In genomic region chr4:123352240-123352945, GRCh38 we compare ENCODE assay signal across 12 cellular contexts. TPM values are rescaled to one million over a fixed set of nuclear protein-coding genes. Genes with fewer than 3 reads are reported as not detected.
DNase-seq lines count a peak whose midpoint lies in the region; TF ChIP-seq lines count a peak whose summit lies in the region.
"Had no signal": no experiment of that assay in that cellular context is flagged by ENCODE, and none has a peak within 500 bp of the region (broad histone marks: within the 10 kb centered on the region; RNA-seq: fewer than 3 reads in every experiment).

No MANE protein-coding gene starts in this region.

- in situ Hi-C loops in GM13977 (cut with MboI; ENCODE audit: low pct_unique_long_range_greater_than_20kb, low sequenced_read_pairs, unreplicated experiment), result no loop called here

- DNase-seq in GM04504 (ENCODE audit: low read depth) (peak; percentile 44), RPMI7951 (ENCODE audit: low read depth) (peak; percentile 44), fibroblast of pulmonary artery (ENCODE audit: low read depth) (peak; percentile 64), renal cortical epithelial cell (ENCODE audit: low read depth) (peak; percentile 89), Peyer's patch (no peak), NCI-H1092 (lab: John Stamatoyannopoulos, UW) (no peak), GM13977 (ENCODE audit: low spot score) (no peak), OCI-M1 (lab: John Stamatoyannopoulos, UW) (no peak)
- DNase-seq: GOT3, spleen had no signal

- H3K9me3 ChIP-seq in Peyer's patch, result no peaks in the 10 kb centered on the region
- H3K9me3 ChIP-seq: SJSA1, spleen, tibial nerve had no signal

- no peak for TF ChIP-seq POLR2A in Peyer's patch (IDR thresholded peaks at IDR 0.05)

- H3K27ac ChIP-seq in Peyer's patch, result no peak overlapping the region
- H3K27ac ChIP-seq: SJSA1, spleen had no signal

- no peaks in the 10 kb centered on the region for H3K4me1 ChIP-seq in Peyer's patch

- no peak overlapping the region for H3K4me3 ChIP-seq in fibroblast of pulmonary artery (replicated peaks; ENCODE audit: low read depth, low read length)
- H3K4me3 ChIP-seq in Peyer's patch, result no peak overlapping the region
- H3K4me3 ChIP-seq: SJSA1, spleen had no signal

- TF ChIP-seq CTCF in fibroblast of pulmonary artery (IDR thresholded peaks at IDR 0.05; ENCODE audit: low read length, missing control alignments) (no peak), Peyer's patch (IDR thresholded peaks at IDR 0.05) (no peak), GM13977 (IDR thresholded peaks at IDR 0.05; ENCODE audit: extremely low read depth, insufficient read depth, missing control alignments) (no peak)

- no peaks in the 10 kb centered on the region for H3K36me3 ChIP-seq in Peyer's patch
- H3K36me3 ChIP-seq: SJSA1, spleen, tibial nerve had no signal

- no peaks in the 10 kb centered on the region for H3K27me3 ChIP-seq in Peyer's patch
- H3K27me3 ChIP-seq: SJSA1, spleen, tibial nerve had no signal

RNA-seq across cellular contexts. Expression of gene SPRY1, which starts 44.2 kb away (rescaled TPM):
- 14.6 and 14.8 TPM in 2 replicates for total RNA-seq in RPMI7951 (2014; rRNA removed; shearing (Covaris generic))
- total RNA-seq in renal cortical epithelial cell (7.9 and 8.0 TPM in 2 replicates), Peyer's patch (10 to 100 TPM; 10.7 to 43.7 (median 39.8) TPM)

Comparison
In these comparisons a context has a peak if more than half of its experiments do, and no peak if none do; other contexts are left out.
1. DNase-seq: peak in GM04504 (single experiment), RPMI7951 (single experiment), fibroblast of pulmonary artery (single experiment) and renal cortical epithelial cell (single experiment); none in Peyer's patch (0 of 3), NCI-H1092 (single experiment), GM13977 (single experiment) and OCI-M1 (single experiment).